ENCODE assay signal across 1 cellular context in the genomic region with DNA sequence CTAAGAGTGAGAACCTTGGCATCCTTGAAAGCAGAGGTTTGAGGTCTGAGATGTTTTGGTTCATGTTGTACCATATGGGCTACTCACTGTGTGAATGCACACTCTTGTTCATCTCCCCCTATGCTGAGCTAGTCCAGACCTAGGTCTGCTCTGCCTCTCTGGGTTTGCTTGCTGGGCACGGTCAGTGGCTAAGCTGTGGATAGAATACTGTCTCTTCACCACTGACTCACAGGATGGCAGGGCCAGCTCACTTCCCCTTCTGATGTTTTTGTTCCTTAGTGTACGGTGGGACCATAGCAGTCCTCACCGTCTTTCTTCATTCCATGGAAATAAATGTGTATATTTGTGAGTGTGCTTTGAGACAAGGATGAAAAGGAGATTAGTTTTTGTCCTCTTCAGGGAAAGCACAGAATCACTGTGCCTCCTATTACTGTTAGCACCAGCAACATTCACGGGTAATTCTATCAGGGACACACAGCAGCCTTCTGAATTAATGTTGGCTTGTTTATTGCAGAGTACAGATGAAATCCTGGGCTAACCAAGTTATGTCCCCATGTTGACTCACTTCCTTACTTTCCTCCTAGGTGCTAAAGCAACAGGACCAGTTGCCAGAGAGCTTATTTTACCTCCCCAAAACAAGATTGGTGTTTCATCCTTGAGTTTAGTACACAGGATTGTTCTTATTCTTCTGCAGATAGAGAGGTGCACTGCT.
TF ChIP-seq lines count a peak whose summit lies in the region.

No MANE protein-coding gene starts in this region.

TF ChIP-seq in IMR-90, 13 proteins besides CTCF, POLR2A, EP300 and RAD21:
- TF ChIP-seq SMC3 (IDR thresholded peaks at IDR 0.05; ENCODE audit: low read depth, low read length) (no peak), CEBPB (IDR thresholded peaks at IDR 0.05; ENCODE audit: low read depth, low read length) (no peak), NFE2L2 (IDR thresholded peaks at IDR 0.05; ENCODE audit: low read depth, low read length) (no peak), MXI1 (IDR thresholded peaks at IDR 0.05; ENCODE audit: borderline replicate concordance, low read depth, low read length) (no peak)
TF ChIP-seq in IMR-90: peak in this region for 0.
